ENCODE assay signal across 9 cellular contexts in genomic region chr2:140585016-140585415, GRCh38.
"Had no signal": no experiment of that assay in that cellular context is flagged by ENCODE, and none has a peak within 500 bp of the region (broad histone marks: within the 10 kb centered on the region; RNA-seq: fewer than 3 reads in every experiment).

No MANE protein-coding gene starts in this region.

- ATAC-seq: GM23338, HCT116, HepG2 had no signal

- H3K27me3 Mint-ChIP-seq: IgD-negative memory B cell had no signal

- FAIRE-seq: H1, H54, HepG2 had no signal

- H3K27ac Mint-ChIP-seq: GM23338, H9, HFFc6, IgD-negative memory B cell had no signal

- H3K36me3 Mint-ChIP-seq: IgD-negative memory B cell had no signal

- H3K4me1 Mint-ChIP-seq: GM23338, H9, IgD-negative memory B cell had no signal

- H3K9me3 Mint-ChIP-seq: GM23338, H9 had no signal

- DNase-seq: H9, HFFc6, KBM-7 had no signal

- H3K4me3 Mint-ChIP-seq: GM23338, H9, HFFc6, IgD-negative memory B cell had no signal
